ENCODE assay signal across 16 cellular contexts in the genomic region with DNA sequence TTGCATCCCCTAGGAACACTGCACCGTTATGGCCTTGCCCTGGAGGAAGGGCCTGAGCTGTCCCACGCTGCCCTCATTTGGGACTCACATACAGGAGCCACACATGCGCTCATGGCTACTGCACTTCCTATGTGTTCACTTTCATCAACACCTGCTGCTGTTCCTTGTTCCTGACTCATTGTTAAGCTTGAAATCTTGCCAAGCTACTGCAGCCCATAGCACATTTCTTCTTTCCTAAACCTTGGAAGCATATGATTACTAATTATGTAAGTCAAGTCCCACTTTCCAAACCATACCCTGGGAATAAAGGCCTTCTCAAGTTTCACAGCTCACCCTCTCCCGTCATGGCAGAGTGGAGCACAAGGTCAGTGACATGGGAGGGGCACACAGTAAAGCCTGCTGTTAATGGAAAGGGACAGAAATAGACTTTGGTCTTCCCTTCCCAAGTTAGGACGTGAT.
DNase-seq lines count a peak whose midpoint lies in the region; ATAC-seq and TF ChIP-seq lines count a peak whose summit lies in the region.
"Had no signal": no experiment of that assay in that cellular context is flagged by ENCODE, and none has a peak within 500 bp of the region (broad histone marks: within the 10 kb centered on the region; RNA-seq: fewer than 3 reads in every experiment).

No MANE protein-coding gene starts in this region.

- no peak for TF ChIP-seq POLR2A in Peyer's patch (IDR thresholded peaks at IDR 0.05)

- intact Hi-C loops in mucosa of descending colon (cut with DNase I, micrococcal nuclease) = no loop called here

- H3K4me2 ChIP-seq in Karpas-422 (ENCODE audit: low read depth, low read length, poor library complexity, severe bottlenecking) = no peak overlapping the region
- H3K4me2 ChIP-seq: PC-9 had no signal

- H3K4me1 Mint-ChIP-seq in brain = peaks cover 25% of the 10 kb centered on the region
- H3K4me1 Mint-ChIP-seq in stimulated activated naive CD8-positive, alpha-beta T cell treated with anti-CD3 and anti-CD28 coated beads, Interleukin-15, amount 100 ng/mL, for 72 hours = no peaks in the 10 kb centered on the region
- H3K4me1 Mint-ChIP-seq: central memory CD8-positive, alpha-beta T cell had no signal

- ATAC-seq in mucosa of descending colon (peak; percentile 22), HG02759 (IDR thresholded peaks at IDR 0.05; ENCODE audit: unreplicated experiment) (no peak)
- no peak for ATAC-seq in stimulated activated naive CD8-positive, alpha-beta T cell treated with anti-CD3 and anti-CD28 coated beads, Interleukin-15, amount 100 ng/mL, for 72 hours
- ATAC-seq: sciatic nerve had no signal

- H3K9ac ChIP-seq in Karpas-422 (ENCODE audit: low read length) = no peak overlapping the region

- H3K27me3 Mint-ChIP-seq in brain = peaks cover 3% of the 10 kb centered on the region
- H3K27me3 Mint-ChIP-seq in stimulated activated naive CD8-positive, alpha-beta T cell treated with anti-CD3 and anti-CD28 coated beads, Interleukin-15, amount 100 ng/mL, for 72 hours = peaks cover 6% of the 10 kb centered on the region
- H3K27me3 Mint-ChIP-seq: activated CD4-positive, alpha-beta memory T cell treated with anti-CD3 and anti-CD28 coated beads for 36 hours; central memory CD8-positive, alpha-beta T cell had no signal

- H3K4me3 ChIP-seq in mucosa of descending colon (no peak overlapping the region), Peyer's patch (no peak overlapping the region), Karpas-422 (ENCODE audit: low read length) (no peak overlapping the region)
- H3K4me3 ChIP-seq: esophagus squamous epithelium, PC-9 had no signal

- H3K27ac ChIP-seq in Peyer's patch (no peak overlapping the region), Karpas-422 (ENCODE audit: low read length) (no peak overlapping the region)
- H3K27ac ChIP-seq: esophagus squamous epithelium, PC-9 had no signal

- no peaks in the 10 kb centered on the region for H3K27me3 ChIP-seq in Peyer's patch
- H3K27me3 ChIP-seq in Karpas-422 (ENCODE audit: low read length) = no peaks in the 10 kb centered on the region
- H3K27me3 ChIP-seq: esophagus squamous epithelium had no signal

- H3K4me1 ChIP-seq in mucosa of descending colon (ENCODE audit: low read depth) (no peaks in the 10 kb centered on the region), Peyer's patch (no peaks in the 10 kb centered on the region), Karpas-422 (ENCODE audit: low read length) (no peaks in the 10 kb centered on the region)

- no peak overlapping the region for H3K4me3 Mint-ChIP-seq in brain
- no peak overlapping the region for H3K4me3 Mint-ChIP-seq in stimulated activated naive CD8-positive, alpha-beta T cell treated with anti-CD3 and anti-CD28 coated beads, Interleukin-15, amount 100 ng/mL, for 72 hours
- H3K4me3 Mint-ChIP-seq: activated CD4-positive, alpha-beta memory T cell treated with anti-CD3 and anti-CD28 coated beads for 36 hours; central memory CD8-positive, alpha-beta T cell; H9 had no signal

- no peaks in the 10 kb centered on the region for H3K79me2 ChIP-seq in Karpas-422 (ENCODE audit: low read length)

- peak overlapping the region in 3 of 5 experiments; percentile 13 to 65 (median 33) for H3K27ac Mint-ChIP-seq in brain
- no peak overlapping the region for H3K27ac Mint-ChIP-seq in stimulated activated naive CD8-positive, alpha-beta T cell treated with anti-CD3 and anti-CD28 coated beads, Interleukin-15, amount 100 ng/mL, for 72 hours
- H3K27ac Mint-ChIP-seq: activated CD4-positive, alpha-beta memory T cell treated with anti-CD3 and anti-CD28 coated beads for 36 hours; H9 had no signal

- no peaks in the 10 kb centered on the region for H4K20me1 ChIP-seq in Karpas-422 (ENCODE audit: insufficient read depth, low read depth, low read length)

- H3K36me3 ChIP-seq in mucosa of descending colon (ENCODE audit: low read depth) = no peaks in the 10 kb centered on the region
- no peaks in the 10 kb centered on the region for H3K36me3 ChIP-seq in Peyer's patch
- no peaks in the 10 kb centered on the region for H3K36me3 ChIP-seq in Karpas-422 (ENCODE audit: insufficient read depth, low read length)
- H3K36me3 ChIP-seq: esophagus squamous epithelium had no signal

- H3K9me2 ChIP-seq in Karpas-422 (replicated peaks; ENCODE audit: insufficient read depth, low read length) = no peaks in the 10 kb centered on the region

- no peaks in the 10 kb centered on the region for H3K36me3 Mint-ChIP-seq in brain
- H3K36me3 Mint-ChIP-seq: activated CD4-positive, alpha-beta memory T cell treated with anti-CD3 and anti-CD28 coated beads for 36 hours had no signal

- DNase-seq in DMS79 (lab: John Stamatoyannopoulos, UW) = peak; percentile 82
- DNase-seq in NCI-H2107 treated with DMSO at 0.1 percent for 48 hours (lab: John Stamatoyannopoulos, UW; ENCODE audit: unreplicated experiment) = peak; percentile 94
- DNase-seq in mucosa of descending colon = no peak
- DNase-seq in Peyer's patch = no peak
- DNase-seq in stimulated activated naive CD8-positive, alpha-beta T cell treated with anti-CD3 and anti-CD28 coated beads, Interleukin-15, amount 100 ng/mL, for 72 hours = no peak
- no peak for DNase-seq in Karpas-422
- DNase-seq: activated CD4-positive, alpha-beta memory T cell treated with anti-CD3 and anti-CD28 coated beads for 36 hours; activated gamma-delta T cell; esophagus squamous epithelium; H9; NCI-H1436; PC-9 had no signal

- H3K9me3 ChIP-seq in mucosa of descending colon (no peaks in the 10 kb centered on the region), Peyer's patch (no peaks in the 10 kb centered on the region), Karpas-422 (ENCODE audit: low read length) (no peaks in the 10 kb centered on the region)
- H3K9me3 ChIP-seq: esophagus squamous epithelium had no signal

- H2AFZ ChIP-seq in Karpas-422 (ENCODE audit: low read length) = no peak overlapping the region
- H2AFZ ChIP-seq: PC-9 had no signal

- H3K9me3 Mint-ChIP-seq in brain = no peaks in the 10 kb centered on the region
- H3K9me3 Mint-ChIP-seq in stimulated activated naive CD8-positive, alpha-beta T cell treated with anti-CD3 and anti-CD28 coated beads, Interleukin-15, amount 100 ng/mL, for 72 hours = no peaks in the 10 kb centered on the region
- H3K9me3 Mint-ChIP-seq: activated CD4-positive, alpha-beta memory T cell treated with anti-CD3 and anti-CD28 coated beads for 36 hours; central memory CD8-positive, alpha-beta T cell; H9 had no signal

- no peak for TF ChIP-seq CTCF in brain (conservative IDR thresholded peaks at IDR 0.05)
- TF ChIP-seq CTCF in mucosa of descending colon (IDR thresholded peaks at IDR 0.05) = no peak
- no peak for TF ChIP-seq CTCF in Peyer's patch (IDR thresholded peaks at IDR 0.05)

Comparison
In these comparisons a context has a peak if more than half of its experiments do, and no peak if none do; other contexts are left out.
1. DNase-seq: peak in DMS79 (single experiment) and NCI-H2107 treated with DMSO at 0.1 percent for 48 hours (single experiment); none in mucosa of descending colon (0 of 3), Peyer's patch (0 of 3), stimulated activated naive CD8-positive, alpha-beta T cell treated with anti-CD3 and anti-CD28 coated beads, Interleukin-15, amount 100 ng/mL, for 72 hours (0 of 2) and Karpas-422 (single experiment).
2. H3K27ac Mint-ChIP-seq: peak in brain (3 of 5); none in stimulated activated naive CD8-positive, alpha-beta T cell treated with anti-CD3 and anti-CD28 coated beads, Interleukin-15, amount 100 ng/mL, for 72 hours (0 of 2).